24 cellular contexts compared by ENCODE assay signal in genomic region chr3:197835509-197835908, GRCh38. TPM values are rescaled to one million over a fixed set of nuclear protein-coding genes. Genes with fewer than 3 reads are reported as not detected.
DNase-seq lines count a peak whose midpoint lies in the region; ATAC-seq and TF ChIP-seq lines count a peak whose summit lies in the region.
"Had no signal": no experiment of that assay in that cellular context is flagged by ENCODE, and none has a peak within 500 bp of the region (broad histone marks: within the 10 kb centered on the region; RNA-seq: fewer than 3 reads in every experiment).

No MANE protein-coding gene starts in this region.

- peak; percentile 83 for ATAC-seq in activated T-helper 17 cell treated with anti-CD3 and anti-CD28 coated beads, Interleukin-2, amount 50 U/mL, for 72 hours (replicated peaks)
- ATAC-seq in stimulated activated memory B cell treated with anti-CD40 and anti-IgM and Interleukin-4, amounts not matched to agents 10 μg/mL and 1 μg/mL and 100 μg/mL, for 72 hours: peak; percentile 88
- ATAC-seq in GM21526 (IDR thresholded peaks at IDR 0.05; ENCODE audit: low FRiP score, unreplicated experiment): no peak
- ATAC-seq: foreskin keratinocyte, Panc1 had no signal

- no peaks in the 10 kb centered on the region for H3K4me1 ChIP-seq in BE2C
- H3K4me1 ChIP-seq: ascending aorta, esophagus muscularis mucosa, foreskin keratinocyte, sigmoid colon, vagina had no signal

- no peaks in the 10 kb centered on the region for H3K9me3 Mint-ChIP-seq in activated CD4-positive, alpha-beta memory T cell treated with anti-CD3 and anti-CD28 coated beads for 36 hours
- H3K9me3 Mint-ChIP-seq in activated CD4-positive, alpha-beta memory T cell treated with anti-CD3 and anti-CD28 coated beads, Interleukin-2, amount 10 ng/mL, durations not matched to agents 7 days and 5 days: no peaks in the 10 kb centered on the region
- no peaks in the 10 kb centered on the region for H3K9me3 Mint-ChIP-seq in activated T-helper 17 cell treated with anti-CD3 and anti-CD28 coated beads, Interleukin-2, amount 50 U/mL, for 72 hours
- no peaks in the 10 kb centered on the region for H3K9me3 Mint-ChIP-seq in stimulated activated memory B cell treated with anti-CD40 and anti-IgM and Interleukin-4, amounts not matched to agents 10 μg/mL and 1 μg/mL and 100 μg/mL, for 72 hours
- H3K9me3 Mint-ChIP-seq: activated naive CD8-positive, alpha-beta T cell treated with anti-CD3 and anti-CD28 coated beads for 36 hours; stimulated activated naive CD8-positive, alpha-beta T cell treated with anti-CD3 and anti-CD28 coated beads, Interleukin-15, Interleukin-2, amounts not matched to agents 100 ng/mL and 50 ng/mL, for 24 hours had no signal

- peaks cover 32% of the 10 kb centered on the region for H3K36me3 Mint-ChIP-seq in activated CD4-positive, alpha-beta memory T cell treated with anti-CD3 and anti-CD28 coated beads for 36 hours
- peaks cover 50% of the 10 kb centered on the region for H3K36me3 Mint-ChIP-seq in activated CD4-positive, alpha-beta memory T cell treated with anti-CD3 and anti-CD28 coated beads, Interleukin-2, amount 10 ng/mL, durations not matched to agents 7 days and 5 days (ENCODE audit: low read depth)
- peaks cover 91% of the 10 kb centered on the region for H3K36me3 Mint-ChIP-seq in activated T-helper 17 cell treated with anti-CD3 and anti-CD28 coated beads, Interleukin-2, amount 50 U/mL, for 72 hours (ENCODE audit: low read depth)
- H3K36me3 Mint-ChIP-seq in stimulated activated memory B cell treated with anti-CD40 and anti-IgM and Interleukin-4, amounts not matched to agents 10 μg/mL and 1 μg/mL and 100 μg/mL, for 72 hours: peaks cover 35% of the 10 kb centered on the region

- H3K27me3 Mint-ChIP-seq in activated CD4-positive, alpha-beta memory T cell treated with anti-CD3 and anti-CD28 coated beads for 36 hours: no peaks in the 10 kb centered on the region
- no peaks in the 10 kb centered on the region for H3K27me3 Mint-ChIP-seq in activated CD4-positive, alpha-beta memory T cell treated with anti-CD3 and anti-CD28 coated beads, Interleukin-2, amount 10 ng/mL, durations not matched to agents 7 days and 5 days
- H3K27me3 Mint-ChIP-seq in activated T-helper 17 cell treated with anti-CD3 and anti-CD28 coated beads, Interleukin-2, amount 50 U/mL, for 72 hours: no peaks in the 10 kb centered on the region
- no peaks in the 10 kb centered on the region for H3K27me3 Mint-ChIP-seq in stimulated activated memory B cell treated with anti-CD40 and anti-IgM and Interleukin-4, amounts not matched to agents 10 μg/mL and 1 μg/mL and 100 μg/mL, for 72 hours
- H3K27me3 Mint-ChIP-seq: activated naive CD8-positive, alpha-beta T cell treated with anti-CD3 and anti-CD28 coated beads for 36 hours; stimulated activated naive CD8-positive, alpha-beta T cell treated with anti-CD3 and anti-CD28 coated beads, Interleukin-15, Interleukin-2, amounts not matched to agents 100 ng/mL and 50 ng/mL, for 24 hours had no signal

- peaks cover 9% of the 10 kb centered on the region for H3K4me1 Mint-ChIP-seq in activated CD4-positive, alpha-beta memory T cell treated with anti-CD3 and anti-CD28 coated beads for 36 hours (ENCODE audit: low read depth)
- H3K4me1 Mint-ChIP-seq in activated CD4-positive, alpha-beta memory T cell treated with anti-CD3 and anti-CD28 coated beads, Interleukin-2, amount 10 ng/mL, durations not matched to agents 7 days and 5 days: peaks cover 9% of the 10 kb centered on the region
- H3K4me1 Mint-ChIP-seq in activated T-helper 17 cell treated with anti-CD3 and anti-CD28 coated beads, Interleukin-2, amount 50 U/mL, for 72 hours: no peaks in the 10 kb centered on the region
- peaks cover 15% of the 10 kb centered on the region for H3K4me1 Mint-ChIP-seq in stimulated activated memory B cell treated with anti-CD40 and anti-IgM and Interleukin-4, amounts not matched to agents 10 μg/mL and 1 μg/mL and 100 μg/mL, for 72 hours
- H3K4me1 Mint-ChIP-seq: activated naive CD8-positive, alpha-beta T cell treated with anti-CD3 and anti-CD28 coated beads for 36 hours had no signal

- H3K36me3 ChIP-seq in BE2C: peaks cover 12% of the 10 kb centered on the region
- H3K36me3 ChIP-seq: WERI-Rb-1 had no signal

- POLR2A ChIA-PET in activated CD4-positive, alpha-beta memory T cell treated with anti-CD3 and anti-CD28 coated beads for 36 hours (lab: Charles Lee): no interaction called here
- POLR2A ChIA-PET in activated CD4-positive, alpha-beta memory T cell treated with anti-CD3 and anti-CD28 coated beads, Interleukin-2, amount 10 ng/mL, durations not matched to agents 7 days and 5 days (lab: Charles Lee): interaction anchor here (1.2 kb wide), 1 partner anchor 45 kb away, joined by 3 read pairs; no protein-coding TSS in a partner anchor

- TF ChIP-seq CTCF in GM20000 (IDR thresholded peaks at IDR 0.05; ENCODE audit: extremely low read depth, missing control alignments) (no peak), BE2C (IDR thresholded peaks at IDR 0.05; ENCODE audit: low read depth, low read length) (no peak)

- no peaks in the 10 kb centered on the region for H3K9me3 ChIP-seq in BE2C
- H3K9me3 ChIP-seq: ascending aorta, esophagus muscularis mucosa, sigmoid colon, vagina had no signal

- no peak overlapping the region for H3K4me3 ChIP-seq in BE2C (ENCODE audit: low read depth, low read length)
- H3K4me3 ChIP-seq: ascending aorta, esophagus muscularis mucosa, sigmoid colon, vagina had no signal

- peak; percentile 28 for DNase-seq in activated CD4-positive, alpha-beta memory T cell treated with anti-CD3 and anti-CD28 coated beads for 36 hours
- DNase-seq in activated CD4-positive, alpha-beta memory T cell treated with anti-CD3 and anti-CD28 coated beads, Interleukin-2, amount 10 ng/mL, durations not matched to agents 7 days and 5 days: no peak
- DNase-seq in GM20000 (ENCODE audit: low spot score): peak; percentile 49
- DNase-seq in A172 (ENCODE audit: low spot score): no peak
- DNase-seq in BE2C: no peak
- DNase-seq: activated CD4-positive, alpha-beta T cell treated with anti-CD3 and anti-CD28 coated beads, Interleukin-2, amount 50 U/mL, for 4 hours; activated CD8-positive, alpha-beta memory T cell treated with anti-CD3 and anti-CD28 coated beads, Interleukin-2, amount 50 U/mL, for 4 hours; activated naive CD8-positive, alpha-beta T cell treated with anti-CD3 and anti-CD28 coated beads for 36 hours; central memory CD4-positive, alpha-beta T cell; dermis blood vessel endothelial cell; foreskin keratinocyte; NCI-H1092; NCI-H526; SHP77; sigmoid colon; WERI-Rb-1 had no signal

- no peak overlapping the region for H3K4me3 Mint-ChIP-seq in activated CD4-positive, alpha-beta memory T cell treated with anti-CD3 and anti-CD28 coated beads for 36 hours
- no peak overlapping the region for H3K4me3 Mint-ChIP-seq in activated CD4-positive, alpha-beta memory T cell treated with anti-CD3 and anti-CD28 coated beads, Interleukin-2, amount 10 ng/mL, durations not matched to agents 7 days and 5 days
- no peak overlapping the region for H3K4me3 Mint-ChIP-seq in activated T-helper 17 cell treated with anti-CD3 and anti-CD28 coated beads, Interleukin-2, amount 50 U/mL, for 72 hours
- peak overlapping the region; percentile 60 for H3K4me3 Mint-ChIP-seq in stimulated activated memory B cell treated with anti-CD40 and anti-IgM and Interleukin-4, amounts not matched to agents 10 μg/mL and 1 μg/mL and 100 μg/mL, for 72 hours
- H3K4me3 Mint-ChIP-seq: activated naive CD8-positive, alpha-beta T cell treated with anti-CD3 and anti-CD28 coated beads for 36 hours; stimulated activated naive CD8-positive, alpha-beta T cell treated with anti-CD3 and anti-CD28 coated beads, Interleukin-15, Interleukin-2, amounts not matched to agents 100 ng/mL and 50 ng/mL, for 24 hours had no signal

- intact Hi-C loops in activated CD4-positive, alpha-beta memory T cell treated with anti-CD3 and anti-CD28 coated beads for 36 hours (cut with micrococcal nuclease): no loop called here

- CTCF ChIA-PET in activated CD4-positive, alpha-beta memory T cell treated with anti-CD3 and anti-CD28 coated beads for 36 hours (lab: Charles Lee): no interaction called here
- CTCF ChIA-PET in activated CD4-positive, alpha-beta memory T cell treated with anti-CD3 and anti-CD28 coated beads, Interleukin-2, amount 10 ng/mL, durations not matched to agents 7 days and 5 days (lab: Charles Lee): no interaction called here

- H3K27me3 ChIP-seq in BE2C: no peaks in the 10 kb centered on the region
- H3K27me3 ChIP-seq: ascending aorta, esophagus muscularis mucosa, foreskin keratinocyte, sigmoid colon, vagina had no signal

- no peak overlapping the region for H3K27ac Mint-ChIP-seq in activated CD4-positive, alpha-beta memory T cell treated with anti-CD3 and anti-CD28 coated beads for 36 hours
- no peak overlapping the region for H3K27ac Mint-ChIP-seq in activated CD4-positive, alpha-beta memory T cell treated with anti-CD3 and anti-CD28 coated beads, Interleukin-2, amount 10 ng/mL, durations not matched to agents 7 days and 5 days
- H3K27ac Mint-ChIP-seq in activated T-helper 17 cell treated with anti-CD3 and anti-CD28 coated beads, Interleukin-2, amount 50 U/mL, for 72 hours: peak overlapping the region; percentile 52
- peak overlapping the region; percentile 90 for H3K27ac Mint-ChIP-seq in stimulated activated memory B cell treated with anti-CD40 and anti-IgM and Interleukin-4, amounts not matched to agents 10 μg/mL and 1 μg/mL and 100 μg/mL, for 72 hours
- H3K27ac Mint-ChIP-seq: activated naive CD8-positive, alpha-beta T cell treated with anti-CD3 and anti-CD28 coated beads for 36 hours; stimulated activated naive CD8-positive, alpha-beta T cell treated with anti-CD3 and anti-CD28 coated beads, Interleukin-15, Interleukin-2, amounts not matched to agents 100 ng/mL and 50 ng/mL, for 24 hours had no signal

RNA-seq across cellular contexts. Expression of gene LRCH3, which starts 44.5 kb away (rescaled TPM):
- total RNA-seq in activated CD4-positive, alpha-beta memory T cell treated with anti-CD3 and anti-CD28 coated beads for 36 hours: 10 to 100 TPM; 50.1 to 51.1 TPM
- 10 to 100 TPM; 58.5 to 65.8 TPM for total RNA-seq in activated CD4-positive, alpha-beta memory T cell treated with anti-CD3 and anti-CD28 coated beads, Interleukin-2, amount 10 ng/mL, durations not matched to agents 7 days and 5 days
- total RNA-seq in activated T-helper 17 cell treated with anti-CD3 and anti-CD28 coated beads, Interleukin-2, amount 50 U/mL, for 72 hours: 10 to 100 TPM; 59.2 to 62.8 TPM
- total RNA-seq in A172 (2014; rRNA removed; shearing (Covaris generic)): 23.0 and 23.8 TPM in 2 replicates
- polyA plus RNA-seq in BE2C (2012; ENCODE audit: insufficient read depth, insufficient read length, low read depth): 9.4 TPM

Comparison
In these comparisons a context has a peak if more than half of its experiments do, and no peak if none do; other contexts are left out.
1. DNase-seq: peak in activated CD4-positive, alpha-beta memory T cell treated with anti-CD3 and anti-CD28 coated beads for 36 hours (single experiment) and GM20000 (single experiment); none in activated CD4-positive, alpha-beta memory T cell treated with anti-CD3 and anti-CD28 coated beads, Interleukin-2, amount 10 ng/mL, durations not matched to agents 7 days and 5 days (single experiment), A172 (single experiment) and BE2C (single experiment).
2. H3K27ac Mint-ChIP-seq: peak in activated T-helper 17 cell treated with anti-CD3 and anti-CD28 coated beads, Interleukin-2, amount 50 U/mL, for 72 hours (single experiment) and stimulated activated memory B cell treated with anti-CD40 and anti-IgM and Interleukin-4, amounts not matched to agents 10 μg/mL and 1 μg/mL and 100 μg/mL, for 72 hours (single experiment); none in activated CD4-positive, alpha-beta memory T cell treated with anti-CD3 and anti-CD28 coated beads for 36 hours (single experiment) and activated CD4-positive, alpha-beta memory T cell treated with anti-CD3 and anti-CD28 coated beads, Interleukin-2, amount 10 ng/mL, durations not matched to agents 7 days and 5 days (single experiment).